8 cellular contexts compared by ENCODE assay signal in genomic region chr7:105017263-105018051, GRCh38. TPM values are rescaled to one million over a fixed set of nuclear protein-coding genes. Genes with fewer than 3 reads are reported as not detected.
A peak's percentile ranks its signal among the peaks of the same experiment; 100 is the strongest.
DNase-seq lines count a peak whose midpoint lies in the region; ATAC-seq and TF ChIP-seq lines count a peak whose summit lies in the region.

No MANE protein-coding gene starts in this region.

- H4K20me1 ChIP-seq in SK-N-SH (ENCODE audit: insufficient read depth): peaks cover 66% of the 10 kb centered on the region
- peaks cover 69% of the 10 kb centered on the region for H4K20me1 ChIP-seq in hepatocyte (ENCODE audit: insufficient read depth, poor library complexity, severe bottlenecking)

- no peak for TF ChIP-seq RAD21 in SK-N-SH (IDR thresholded peaks at IDR 0.05; ENCODE audit: low read length)

- H3K4me2 ChIP-seq in SK-N-SH (peak overlapping the region; percentile 86), hepatocyte (peak overlapping the region; percentile 79)

- H3K4me1 ChIP-seq in SK-N-SH (ENCODE audit: control insufficient read depth in 1 of 2, insufficient read depth in 2 of 2, low read depth in 1 of 2, low read length in 1 of 2) (peaks cover 23 to 44% of the 10 kb centered on the region in 2 experiments; a peak in 3 of 4 replicates), hepatocyte (ENCODE audit: insufficient read depth) (peaks cover 26% of the 10 kb centered on the region)

- H3K9me3 ChIP-seq in SK-N-SH (no peaks in the 10 kb centered on the region), hepatocyte (ENCODE audit: low read depth) (no peaks in the 10 kb centered on the region)

- CTCF ChIA-PET in SK-N-SH (lab: Yijun Ruan, JAX): interaction anchor here (1.1 to 5.8 kb wide), 4 partner anchors 21 to 99 kb away, joined by 3 to 70 read pairs (median 9); no protein-coding TSS in a partner anchor

- no peak for DNase-seq in SK-N-SH
- DNase-seq in hepatocyte (ENCODE audit: low spot score): no peak
- peak; percentile 35 for DNase-seq in superior temporal gyrus (ENCODE audit: extremely low spot score)
- DNase-seq in NK-92 treated with Interleukin-12 subunit alpha and Interleukin-12 subunit beta, amount 100 ng/mL, for 24 hours (lab: John Stamatoyannopoulos, UW): no peak
- no peak for DNase-seq in DMS53 treated with DMSO at 0.1 percent for 48 hours (lab: John Stamatoyannopoulos, UW; ENCODE audit: unreplicated experiment)
- DNase-seq in effector CD4-positive, alpha-beta T cell: no peak

- POLR2A ChIA-PET in SK-N-SH (lab: Yijun Ruan, JAX): interaction anchor here (0.6 kb wide), 1 partner anchor 491 kb away, joined by 3 read pairs; no protein-coding TSS in a partner anchor

- 50% methylated on average over 4 of the region's 4 CpGs for WGBS in SK-N-SH (ENCODE audit: low lambda C conversion rate)
- 25% methylated on average over 4 of the region's 4 CpGs for WGBS in hepatocyte (ENCODE audit: low lambda C conversion rate, missing lambda C conversion rate)

- H3K79me2 ChIP-seq in SK-N-SH (ENCODE audit: insufficient read depth): peaks cover 88% of the 10 kb centered on the region
- peaks cover 84% of the 10 kb centered on the region for H3K79me2 ChIP-seq in hepatocyte

- ATAC-seq in SK-N-SH treated with all-trans-retinoic acid at 6 μM for 48 hours: no peak

- TF ChIP-seq CTCF in SK-N-SH (IDR thresholded peaks at IDR 0.05) (no peak), VCaP (conservative IDR thresholded peaks at IDR 0.05) (no peak), hepatocyte (IDR thresholded peaks at IDR 0.05; ENCODE audit: poor library complexity) (no peak)

- peaks cover 4 to 7% of the 10 kb centered on the region in 2 experiments for H3K36me3 ChIP-seq in SK-N-SH (replicated peaks in 1 of 2; ENCODE audit: control insufficient read depth in 1 of 2, insufficient read depth in 2 of 2, low read length in 1 of 2)
- no peaks in the 10 kb centered on the region for H3K36me3 ChIP-seq in hepatocyte (replicated peaks; ENCODE audit: insufficient read depth, low read depth)

- peak overlapping the region; percentile 99 for H3K9ac ChIP-seq in SK-N-SH

- no peak for TF ChIP-seq EP300 in SK-N-SH (IDR thresholded peaks at IDR 0.05; ENCODE audit: borderline replicate concordance in 1 of 2, low read depth in 1 of 2, low read length in 1 of 2)

- H2AFZ ChIP-seq in SK-N-SH (ENCODE audit: low read depth) (no peak overlapping the region), hepatocyte (no peak overlapping the region)

- H3K4me3 ChIP-seq in SK-N-SH (ENCODE audit: low read depth in 2 of 2, low read length in 1 of 2): peak overlapping the region; percentile 79 to 100
- peak overlapping the region; percentile 71 for H3K4me3 ChIP-seq in hepatocyte

- H3K27ac ChIP-seq in SK-N-SH (ENCODE audit: low read depth in 2 of 2, low read length in 1 of 2): peak overlapping the region; percentile 99 to 100
- H3K27ac ChIP-seq in VCaP: peak overlapping the region; percentile 100
- peak overlapping the region; percentile 100 for H3K27ac ChIP-seq in hepatocyte

- peaks cover 10% of the 10 kb centered on the region for H3F3A ChIP-seq in SK-N-SH (replicated peaks; ENCODE audit: insufficient read depth)

- H3K27me3 ChIP-seq in SK-N-SH (ENCODE audit: insufficient read depth) (no peaks in the 10 kb centered on the region), hepatocyte (no peaks in the 10 kb centered on the region)

- no peaks in the 10 kb centered on the region for H3K9me2 ChIP-seq in SK-N-SH
- H3K9me2 ChIP-seq in hepatocyte (replicated peaks; ENCODE audit: insufficient read depth): no peaks in the 10 kb centered on the region

TF ChIP-seq in SK-N-SH, 30 proteins besides CTCF, POLR2A, EP300 and RAD21:
- TF ChIP-seq, protein P1, sequence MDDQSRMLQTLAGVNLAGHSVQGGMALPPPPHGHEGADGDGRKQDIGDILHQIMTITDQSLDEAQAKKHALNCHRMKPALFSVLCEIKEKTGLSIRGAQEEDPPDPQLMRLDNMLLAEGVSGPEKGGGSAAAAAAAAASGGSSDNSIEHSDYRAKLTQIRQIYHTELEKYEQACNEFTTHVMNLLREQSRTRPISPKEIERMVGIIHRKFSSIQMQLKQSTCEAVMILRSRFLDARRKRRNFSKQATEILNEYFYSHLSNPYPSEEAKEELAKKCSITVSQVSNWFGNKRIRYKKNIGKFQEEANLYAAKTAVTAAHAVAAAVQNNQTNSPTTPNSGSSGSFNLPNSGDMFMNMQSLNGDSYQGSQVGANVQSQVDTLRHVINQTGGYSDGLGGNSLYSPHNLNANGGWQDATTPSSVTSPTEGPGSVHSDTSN (IDR thresholded peaks at IDR 0.05): peak; percentile 58; the same call in 1 of the 2 replicates
- no peak for TF ChIP-seq TEAD4 (IDR thresholded peaks at IDR 0.05; ENCODE audit: borderline replicate concordance, insufficient read depth)

TF ChIP-seq in SK-N-SH treated with all-trans-retinoic acid at 6 μM for 48 hours, 23 proteins besides CTCF, POLR2A, EP300 and RAD21:
- TF ChIP-seq ZC3H10 (CRISPR knock-in tag; IDR thresholded peaks at IDR 0.05) (no peak), ZNF565 (CRISPR knock-in tag; conservative IDR thresholded peaks at IDR 0.05; ENCODE audit: low read depth) (no peak), ESRRG (CRISPR knock-in tag; IDR thresholded peaks at IDR 0.05) (no peak), CREB5 (CRISPR knock-in tag; IDR thresholded peaks at IDR 0.05; ENCODE audit: low read depth) (no peak), ZFP30 (CRISPR knock-in tag; IDR thresholded peaks at IDR 0.05) (no peak), RARB (CRISPR knock-in tag; IDR thresholded peaks at IDR 0.05) (no peak), ZNF8 (CRISPR knock-in tag; IDR thresholded peaks at IDR 0.05) (no peak), ZFP3 (CRISPR knock-in tag; IDR thresholded peaks at IDR 0.05) (no peak), TCF4 (CRISPR knock-in tag; IDR thresholded peaks at IDR 0.05; ENCODE audit: borderline replicate concordance) (no peak), SNAI2 (CRISPR knock-in tag; IDR thresholded peaks at IDR 0.05) (no peak), ISL1 (CRISPR knock-in tag; IDR thresholded peaks at IDR 0.05) (no peak), TOX (CRISPR knock-in tag; IDR thresholded peaks at IDR 0.05; ENCODE audit: borderline replicate concordance) (no peak), BACH2 (CRISPR knock-in tag; IDR thresholded peaks at IDR 0.05; ENCODE audit: borderline replicate concordance) (no peak), POU6F1 (CRISPR knock-in tag; IDR thresholded peaks at IDR 0.05; ENCODE audit: borderline replicate concordance, low read depth) (no peak)
- TF ChIP-seq, protein P2, sequence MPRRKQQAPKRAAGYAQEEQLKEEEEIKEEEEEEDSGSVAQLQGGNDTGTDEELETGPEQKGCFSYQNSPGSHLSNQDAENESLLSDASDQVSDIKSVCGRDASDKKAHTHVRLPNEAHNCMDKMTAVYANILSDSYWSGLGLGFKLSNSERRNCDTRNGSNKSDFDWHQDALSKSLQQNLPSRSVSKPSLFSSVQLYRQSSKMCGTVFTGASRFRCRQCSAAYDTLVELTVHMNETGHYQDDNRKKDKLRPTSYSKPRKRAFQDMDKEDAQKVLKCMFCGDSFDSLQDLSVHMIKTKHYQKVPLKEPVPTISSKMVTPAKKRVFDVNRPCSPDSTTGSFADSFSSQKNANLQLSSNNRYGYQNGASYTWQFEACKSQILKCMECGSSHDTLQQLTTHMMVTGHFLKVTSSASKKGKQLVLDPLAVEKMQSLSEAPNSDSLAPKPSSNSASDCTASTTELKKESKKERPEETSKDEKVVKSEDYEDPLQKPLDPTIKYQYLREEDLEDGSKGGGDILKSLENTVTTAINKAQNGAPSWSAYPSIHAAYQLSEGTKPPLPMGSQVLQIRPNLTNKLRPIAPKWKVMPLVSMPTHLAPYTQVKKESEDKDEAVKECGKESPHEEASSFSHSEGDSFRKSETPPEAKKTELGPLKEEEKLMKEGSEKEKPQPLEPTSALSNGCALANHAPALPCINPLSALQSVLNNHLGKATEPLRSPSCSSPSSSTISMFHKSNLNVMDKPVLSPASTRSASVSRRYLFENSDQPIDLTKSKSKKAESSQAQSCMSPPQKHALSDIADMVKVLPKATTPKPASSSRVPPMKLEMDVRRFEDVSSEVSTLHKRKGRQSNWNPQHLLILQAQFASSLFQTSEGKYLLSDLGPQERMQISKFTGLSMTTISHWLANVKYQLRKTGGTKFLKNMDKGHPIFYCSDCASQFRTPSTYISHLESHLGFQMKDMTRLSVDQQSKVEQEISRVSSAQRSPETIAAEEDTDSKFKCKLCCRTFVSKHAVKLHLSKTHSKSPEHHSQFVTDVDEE (CRISPR knock-in tag; IDR thresholded peaks at IDR 0.05): no peak; the same call in 1 of the 2 replicates

RNA-seq across cellular contexts. Expression of gene KMT2E, which starts 3.5 kb away (rescaled TPM):
- polyA plus RNA-seq in SK-N-SH (2012; rRNA removed) (6.4 and 6.9 TPM in 2 replicates), hepatocyte (70.8 and 80.7 TPM in 2 replicates)
- polyA plus RNA-seq in SK-N-SH (2012; cell fraction: cytosol; rRNA removed): 9.0 and 9.1 TPM in 2 replicates
- polyA plus RNA-seq in SK-N-SH (2012; cell fraction: nucleus; rRNA removed): 18.7 and 26.4 TPM in 2 replicates
- 65.8 and 69.7 TPM in 2 replicates for total RNA-seq in hepatocyte
